Comparison of ENCODE assay signal across 8 cellular contexts in the genomic region with DNA sequence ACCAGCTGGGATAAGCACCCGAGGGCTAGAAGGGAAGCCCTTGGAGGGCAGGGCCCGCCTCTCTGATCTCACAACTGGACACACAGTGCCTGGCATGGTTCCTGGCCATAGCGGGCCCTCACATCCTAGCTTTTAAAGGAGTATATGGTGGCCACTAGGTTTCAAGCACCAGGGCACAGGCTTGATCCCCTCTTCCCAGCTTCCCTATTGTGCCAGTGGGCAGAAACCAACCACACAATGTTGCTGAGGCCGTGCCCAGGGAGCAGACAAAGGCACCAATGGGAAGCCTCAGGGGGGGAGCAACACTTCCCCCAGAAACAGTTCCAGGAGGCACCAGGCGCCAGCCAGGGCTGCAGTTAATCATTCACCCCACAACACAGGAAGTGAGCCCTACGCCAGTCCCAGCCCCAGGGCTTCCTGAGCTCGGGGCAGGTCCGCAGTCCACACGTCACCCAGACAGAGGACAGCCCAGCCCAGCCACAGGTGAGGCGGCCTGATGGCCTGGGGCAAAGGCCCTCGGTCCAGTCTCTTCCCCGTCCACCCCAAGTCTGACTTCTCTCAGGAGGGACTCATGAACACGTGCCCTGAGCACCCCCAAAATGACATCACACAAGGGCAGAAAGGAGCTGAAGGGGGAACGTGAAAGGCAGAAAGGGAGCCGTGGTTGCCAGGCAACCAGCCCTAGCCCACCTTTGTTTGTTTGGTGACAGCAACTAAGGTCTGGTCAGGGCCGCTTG. TPM values are rescaled to one million over a fixed set of nuclear protein-coding genes. Genes with fewer than 3 reads are reported as not detected.
A peak's percentile ranks its signal among the peaks of the same experiment; 100 is the strongest.
DNase-seq lines count a peak whose midpoint lies in the region; ATAC-seq and TF ChIP-seq lines count a peak whose summit lies in the region.

No MANE protein-coding gene starts in this region.

- H3K36me3 Mint-ChIP-seq in mesothelial cell of epicardium: peaks cover 18% of the 10 kb centered on the region

- no peak for TF ChIP-seq CTCF in breast epithelium (IDR thresholded peaks at IDR 0.05)
- no peak for TF ChIP-seq CTCF in mesothelial cell of epicardium (IDR thresholded peaks at IDR 0.05; ENCODE audit: unreplicated experiment)

- no peaks in the 10 kb centered on the region for H3K9me3 ChIP-seq in BLaER1 treated with 17β-estradiol and CSF1 and Interleukin-3, amounts not matched to agents 10 nM and 100 nM (replicated peaks in 1 of 11)
- no peaks in the 10 kb centered on the region for H3K9me3 ChIP-seq in breast epithelium

- H3K9ac ChIP-seq in BLaER1 treated with 17β-estradiol and CSF1 and Interleukin-3, amounts not matched to agents 10 nM and 100 nM: peak overlapping the region; percentile 10 to 63 (median 52); a peak in 18 of 22 replicates

- ATAC-seq in HG02623 (IDR thresholded peaks at IDR 0.05; ENCODE audit: unreplicated experiment): no peak
- ATAC-seq in HG03095 (IDR thresholded peaks at IDR 0.05; ENCODE audit: unreplicated experiment): no peak

- no peaks in the 10 kb centered on the region for H3K27me3 ChIP-seq in BLaER1 treated with 17β-estradiol and CSF1 and Interleukin-3, amounts not matched to agents 10 nM and 100 nM
- H3K27me3 ChIP-seq in breast epithelium: no peaks in the 10 kb centered on the region

- H4K20me1 ChIP-seq in BLaER1 treated with 17β-estradiol and CSF1 and Interleukin-3, amounts not matched to agents 10 nM and 100 nM: no peaks in the 10 kb centered on the region

- H3K27ac Mint-ChIP-seq in mesothelial cell of epicardium: peak overlapping the region; percentile 96

- peak overlapping the region; percentile 60 to 93 (median 77) for H3K4me2 ChIP-seq in BLaER1 treated with 17β-estradiol and CSF1 and Interleukin-3, amounts not matched to agents 10 nM and 100 nM

- peak; percentile 57 for TF ChIP-seq POLR2A in GM19193 (IDR thresholded peaks at IDR 0.05; ENCODE audit: extremely low read depth, insufficient read depth, insufficient read length)
- no peak for TF ChIP-seq POLR2A in breast epithelium (IDR thresholded peaks at IDR 0.05)

- no peak overlapping the region for H3K4me3 Mint-ChIP-seq in mesothelial cell of epicardium

- H3K4me3 ChIP-seq in BLaER1 treated with 17β-estradiol and CSF1 and Interleukin-3, amounts not matched to agents 10 nM and 100 nM: peak overlapping the region in 1 of 10 experiments; percentile 3; a peak in 2 of 20 replicates
- H3K4me3 ChIP-seq in breast epithelium: no peak overlapping the region

- intact Hi-C loops in breast epithelium (cut with DNase I; ENCODE audit: low total_unique reads): no loop called here

- peaks cover 14 to 48% (median 31%) of the 10 kb centered on the region in 11 experiments for H3K36me3 ChIP-seq in BLaER1 treated with 17β-estradiol and CSF1 and Interleukin-3, amounts not matched to agents 10 nM and 100 nM
- no peaks in the 10 kb centered on the region for H3K36me3 ChIP-seq in breast epithelium

- H3K4me1 ChIP-seq in BLaER1 treated with 17β-estradiol and CSF1 and Interleukin-3, amounts not matched to agents 10 nM and 100 nM: peaks cover 17 to 52% (median 33%) of the 10 kb centered on the region in 10 experiments
- peaks cover 5 to 13% of the 10 kb centered on the region in 2 donors for H3K4me1 ChIP-seq in breast epithelium

- H3K27ac ChIP-seq in BLaER1 treated with 17β-estradiol and CSF1 and Interleukin-3, amounts not matched to agents 10 nM and 100 nM: peak overlapping the region in 10 of 11 experiments; percentile 44 to 81 (median 69); a peak in 21 of 22 replicates
- peak overlapping the region; percentile 88 to 95 for H3K27ac ChIP-seq in breast epithelium

- H3K27me3 Mint-ChIP-seq in mesothelial cell of epicardium (ENCODE audit: low read depth): no peaks in the 10 kb centered on the region

- H3K4me1 Mint-ChIP-seq in mesothelial cell of epicardium: peaks cover 34% of the 10 kb centered on the region

- DNase-seq in HuH-7 (ENCODE audit: low spot score) (peak; percentile 98), breast epithelium (ENCODE audit: low spot score in 2 of 2) (peak; percentile 46 to 49), mesothelial cell of epicardium (ENCODE audit: low spot score in 2 of 2, unreplicated experiment in 2 of 2) (no peak), NCI-H2029 treated with DMSO at 0.1 percent for 48 hours (lab: John Stamatoyannopoulos, UW) (no peak)

- no peaks in the 10 kb centered on the region for H3K9me3 Mint-ChIP-seq in mesothelial cell of epicardium

RNA-seq across cellular contexts. Expression of gene SMIM5, which starts 12.8 kb away (rescaled TPM):
- total RNA-seq in breast epithelium (1 to 10 TPM in 1 of 3 donors, under 1 TPM in 2; 0.29 to 2.6 (median 0.48) TPM), mesothelial cell of epicardium (0.95 to 1.7 TPM (median 1.5 TPM) in 3 replicates)

RNA-seq across cellular contexts. Expression of gene RECQL5, which starts 20.9 kb away (rescaled TPM):
- total RNA-seq in breast epithelium (10 to 100 TPM; 10.7 to 22.8 (median 14.1) TPM), mesothelial cell of epicardium (56.9 to 63.3 TPM (median 62.6 TPM) in 3 replicates)

RNA-seq across cellular contexts. Expression of gene SAP30BP, which starts 21.1 kb away (rescaled TPM):
- total RNA-seq in breast epithelium (10 to 100 TPM; 68.3 to 89.5 (median 86.1) TPM), mesothelial cell of epicardium (96.0 to 109 TPM (median 106 TPM) in 3 replicates)

RNA-seq across cellular contexts. Expression of gene MYO15B, which starts 58.5 kb away (rescaled TPM):
- total RNA-seq in breast epithelium (100 to 1,000 TPM in 1 of 3 donors, 10 to 100 TPM in 2; 65.3 to 121 (median 86.6) TPM), mesothelial cell of epicardium (257 to 281 TPM (median 277 TPM) in 3 replicates)

Comparison
In these comparisons a context has a peak if more than half of its experiments do, and no peak if none do; other contexts are left out.
1. DNase-seq: peak in HuH-7 (single experiment) and breast epithelium (2 of 2); none in mesothelial cell of epicardium (0 of 2) and NCI-H2029 treated with DMSO at 0.1 percent for 48 hours (single experiment).